In the genomic region with DNA sequence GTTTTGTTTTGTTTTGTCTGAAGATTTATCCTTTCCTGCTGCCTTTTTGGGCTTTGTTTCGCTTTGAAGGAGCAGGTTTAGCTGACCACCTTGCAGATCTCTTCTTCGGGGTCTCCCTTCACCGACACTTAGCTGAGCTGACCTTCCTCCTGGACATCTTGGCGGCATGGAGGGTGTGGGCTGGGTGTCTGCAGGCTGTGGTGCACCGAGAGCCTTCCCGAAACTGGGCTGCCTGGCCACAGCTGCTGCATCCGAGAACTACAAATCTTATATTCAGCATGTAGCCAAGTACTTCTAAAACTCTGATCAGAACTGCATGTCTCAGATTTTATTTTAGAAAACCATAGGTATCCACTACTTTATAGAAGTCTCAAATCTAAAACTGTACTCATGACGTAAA, we compare ENCODE assay signal across 22 cellular contexts.
A peak's percentile ranks its signal among the peaks of the same experiment; 100 is the strongest.
DNase-seq lines count a peak whose midpoint lies in the region; ATAC-seq and TF ChIP-seq lines count a peak whose summit lies in the region.
"Had no signal": no experiment of that assay in that cellular context is flagged by ENCODE, and none has a peak within 500 bp of the region (broad histone marks: within the 10 kb centered on the region; RNA-seq: fewer than 3 reads in every experiment).

No MANE protein-coding gene starts in this region.

- TF ChIP-seq EP300 in SK-N-SH (IDR thresholded peaks at IDR 0.05; ENCODE audit: borderline replicate concordance in 1 of 2, low read depth in 1 of 2, low read length in 1 of 2) (no peak), esophagus muscularis mucosa (IDR thresholded peaks at IDR 0.05) (no peak)

- DNase-seq in SK-N-SH (no peak), fibroblast of pulmonary artery (ENCODE audit: low read depth) (no peak), osteocyte (ENCODE audit: extremely low spot score, unreplicated experiment) (no peak), vagina (ENCODE audit: extremely low spot score in 2 of 2) (no peak), medulla oblongata (ENCODE audit: extremely low spot score) (no peak), esophagus muscularis mucosa (ENCODE audit: extremely low spot score) (no peak)
- no peak for DNase-seq in activated CD8-positive, alpha-beta T cell treated with anti-CD3 and anti-CD28 coated beads for 36 hours
- DNase-seq: adrenal gland; C1 segment of cervical spinal cord; DMS 273 treated with DMSO at 0.1 percent for 48 hours; effector CD8-positive, alpha-beta T cell; kidney; NCI-H146; PC-9; stimulated activated CD4-positive, alpha-beta T cell treated with anti-CD3 and anti-CD28 coated beads, Interleukin-1b, Interleukin-23, amount 100 ng/mL, for 48 hours; stimulated activated naive CD8-positive, alpha-beta T cell treated with anti-CD3 and anti-CD28 coated beads, Interleukin-15, Interleukin-2, amounts not matched to agents 100 U/mL and 50 U/mL, for 24 hours had no signal

- peaks cover 4% of the 10 kb centered on the region for H3K36me3 Mint-ChIP-seq in osteocyte (ENCODE audit: unreplicated experiment)
- peaks cover 2% of the 10 kb centered on the region for H3K36me3 Mint-ChIP-seq in activated CD8-positive, alpha-beta T cell treated with anti-CD3 and anti-CD28 coated beads for 36 hours (ENCODE audit: low read depth)

- H3F3A ChIP-seq in SK-N-SH (replicated peaks; ENCODE audit: insufficient read depth) = peaks cover 40% of the 10 kb centered on the region

- CTCF ChIA-PET in SK-N-SH (lab: Yijun Ruan, JAX) = no interaction called here
- CTCF ChIA-PET in activated CD8-positive, alpha-beta T cell treated with anti-CD3 and anti-CD28 coated beads for 36 hours (lab: Charles Lee) = no interaction called here

- peaks cover 7% of the 10 kb centered on the region for H3K9me3 Mint-ChIP-seq in osteocyte (ENCODE audit: unreplicated experiment)
- H3K9me3 Mint-ChIP-seq in activated CD8-positive, alpha-beta T cell treated with anti-CD3 and anti-CD28 coated beads for 36 hours = peaks cover 3% of the 10 kb centered on the region

- no peak for TF ChIP-seq CTCF in SK-N-SH (IDR thresholded peaks at IDR 0.05)
- no peak for TF ChIP-seq CTCF in fibroblast of pulmonary artery (IDR thresholded peaks at IDR 0.05; ENCODE audit: low read length, missing control alignments)
- TF ChIP-seq CTCF in osteocyte (IDR thresholded peaks at IDR 0.05) = no peak
- no peak for TF ChIP-seq CTCF in vagina (IDR thresholded peaks at IDR 0.05)
- TF ChIP-seq CTCF in activated CD8-positive, alpha-beta T cell treated with anti-CD3 and anti-CD28 coated beads for 36 hours (IDR thresholded peaks at IDR 0.05) = no peak
- no peak for TF ChIP-seq CTCF in esophagus muscularis mucosa (IDR thresholded peaks at IDR 0.05)

- H3K27ac ChIP-seq in SK-N-SH (ENCODE audit: low read depth in 2 of 2, low read length in 1 of 2) (peak overlapping the region in 1 of 2 experiments; percentile 79; a peak in 3 of 4 replicates), vagina (peak overlapping the region; percentile 39), esophagus muscularis mucosa (replicated peaks in 1 of 4) (no peak overlapping the region)
- H3K27ac ChIP-seq: 22Rv1, hepatocyte, PC-9, SK-N-MC had no signal

- H3K9me3 ChIP-seq in SK-N-SH (no peaks in the 10 kb centered on the region), vagina (no peaks in the 10 kb centered on the region), esophagus muscularis mucosa (no peaks in the 10 kb centered on the region)
- H3K9me3 ChIP-seq: adrenal gland had no signal

- no peaks in the 10 kb centered on the region for H3K27me3 Mint-ChIP-seq in osteocyte (ENCODE audit: unreplicated experiment)
- H3K27me3 Mint-ChIP-seq in activated CD8-positive, alpha-beta T cell treated with anti-CD3 and anti-CD28 coated beads for 36 hours = no peaks in the 10 kb centered on the region

- H3K9ac ChIP-seq in SK-N-SH = no peak overlapping the region

- no peak for TF ChIP-seq RAD21 in SK-N-SH (IDR thresholded peaks at IDR 0.05; ENCODE audit: low read length)

- H3K4me3 ChIP-seq in SK-N-SH (ENCODE audit: low read depth in 2 of 2, low read length in 1 of 2) (no peak overlapping the region), fibroblast of pulmonary artery (replicated peaks; ENCODE audit: low read depth, low read length) (peak overlapping the region; percentile 5), vagina (no peak overlapping the region), esophagus muscularis mucosa (peak overlapping the region in 1 of 4 donors; percentile 11)
- H3K4me3 ChIP-seq: adrenal gland, GM12878, hepatocyte, PC-9, SK-N-MC had no signal

- peaks cover 99% of the 10 kb centered on the region for H3K79me2 ChIP-seq in SK-N-SH (ENCODE audit: insufficient read depth)

- TF ChIP-seq POLR2A in vagina (IDR thresholded peaks at IDR 0.05) (no peak), esophagus muscularis mucosa (IDR thresholded peaks at IDR 0.05; ENCODE audit: low read depth) (no peak)

- H3K4me1 Mint-ChIP-seq in osteocyte (ENCODE audit: unreplicated experiment) = peaks cover 40% of the 10 kb centered on the region
- H3K4me1 Mint-ChIP-seq in activated CD8-positive, alpha-beta T cell treated with anti-CD3 and anti-CD28 coated beads for 36 hours (ENCODE audit: low read depth) = no peaks in the 10 kb centered on the region
- H3K4me1 Mint-ChIP-seq: central memory CD8-positive, alpha-beta T cell had no signal

- H3K4me1 ChIP-seq in SK-N-SH (ENCODE audit: control insufficient read depth in 1 of 2, insufficient read depth in 2 of 2, low read depth in 1 of 2, low read length in 1 of 2) (peaks cover 2 to 32% of the 10 kb centered on the region in 2 experiments), vagina (peaks cover 58% of the 10 kb centered on the region), esophagus muscularis mucosa (peaks cover 19 to 56% (median 29%) of the 10 kb centered on the region in 4 donors)

- H3K27me3 ChIP-seq in SK-N-SH (ENCODE audit: insufficient read depth) (no peaks in the 10 kb centered on the region), vagina (no peaks in the 10 kb centered on the region), esophagus muscularis mucosa (no peaks in the 10 kb centered on the region)
- H3K27me3 ChIP-seq: adrenal gland, hepatocyte had no signal

- POLR2A ChIA-PET in SK-N-SH (lab: Yijun Ruan, JAX) = no interaction called here
- POLR2A ChIA-PET in activated CD8-positive, alpha-beta T cell treated with anti-CD3 and anti-CD28 coated beads for 36 hours (lab: Charles Lee) = no interaction called here

- WGBS in SK-N-SH (ENCODE audit: low lambda C conversion rate) = 97% methylated on average over 8 of the region's 8 CpGs
- WGBS in esophagus muscularis mucosa = 81% methylated on average over 8 of the region's 8 CpGs

- H3K36me3 ChIP-seq in SK-N-SH (replicated peaks in 1 of 2; ENCODE audit: control insufficient read depth in 1 of 2, insufficient read depth in 2 of 2, low read length in 1 of 2) (peaks cover 0 to 23% of the 10 kb centered on the region in 2 experiments), vagina (no peaks in the 10 kb centered on the region), esophagus muscularis mucosa (no peaks in the 10 kb centered on the region)
- H3K36me3 ChIP-seq: adrenal gland had no signal

- H3K27ac Mint-ChIP-seq in osteocyte (ENCODE audit: unreplicated experiment) = peak overlapping the region; percentile 45
- no peak overlapping the region for H3K27ac Mint-ChIP-seq in activated CD8-positive, alpha-beta T cell treated with anti-CD3 and anti-CD28 coated beads for 36 hours

- intact Hi-C loops in vagina (cut with DNase I) (no loop called here), esophagus muscularis mucosa (cut with DNase I) (no loop called here)
- intact Hi-C loops in activated CD8-positive, alpha-beta T cell treated with anti-CD3 and anti-CD28 coated beads for 36 hours (cut with micrococcal nuclease) = no loop called here

- 0 out of 2 replicates have a peak overlapping the region, but pooled peaks have one; percentile 9 for H3K4me2 ChIP-seq in SK-N-SH
- H3K4me2 ChIP-seq: hepatocyte, PC-9 had no signal

- no peak overlapping the region for H2AFZ ChIP-seq in SK-N-SH (ENCODE audit: low read depth)
- H2AFZ ChIP-seq: hepatocyte, PC-9 had no signal

- H3K9me2 ChIP-seq in SK-N-SH = no peaks in the 10 kb centered on the region

- no peak overlapping the region for H3K4me3 Mint-ChIP-seq in osteocyte (ENCODE audit: unreplicated experiment)
- H3K4me3 Mint-ChIP-seq in activated CD8-positive, alpha-beta T cell treated with anti-CD3 and anti-CD28 coated beads for 36 hours = no peak overlapping the region
- H3K4me3 Mint-ChIP-seq: central memory CD8-positive, alpha-beta T cell had no signal

- no peaks in the 10 kb centered on the region for H4K20me1 ChIP-seq in SK-N-SH (ENCODE audit: insufficient read depth)

- no peak for ATAC-seq in SK-N-SH treated with all-trans-retinoic acid at 6 μM for 48 hours
- ATAC-seq in activated CD8-positive, alpha-beta T cell treated with anti-CD3 and anti-CD28 coated beads for 36 hours = no peak
- ATAC-seq: GM12878; stimulated activated naive CD8-positive, alpha-beta T cell treated with anti-CD3 and anti-CD28 coated beads, Interleukin-15, Interleukin-2, amounts not matched to agents 100 U/mL and 50 U/mL, for 24 hours had no signal

TF ChIP-seq in SK-N-SH, 30 proteins besides CTCF, POLR2A, EP300 and RAD21 (continues in another document):
- TF ChIP-seq NFIC (IDR thresholded peaks at IDR 0.05; ENCODE audit: borderline replicate concordance) = no peak
- TF ChIP-seq, protein P1, sequence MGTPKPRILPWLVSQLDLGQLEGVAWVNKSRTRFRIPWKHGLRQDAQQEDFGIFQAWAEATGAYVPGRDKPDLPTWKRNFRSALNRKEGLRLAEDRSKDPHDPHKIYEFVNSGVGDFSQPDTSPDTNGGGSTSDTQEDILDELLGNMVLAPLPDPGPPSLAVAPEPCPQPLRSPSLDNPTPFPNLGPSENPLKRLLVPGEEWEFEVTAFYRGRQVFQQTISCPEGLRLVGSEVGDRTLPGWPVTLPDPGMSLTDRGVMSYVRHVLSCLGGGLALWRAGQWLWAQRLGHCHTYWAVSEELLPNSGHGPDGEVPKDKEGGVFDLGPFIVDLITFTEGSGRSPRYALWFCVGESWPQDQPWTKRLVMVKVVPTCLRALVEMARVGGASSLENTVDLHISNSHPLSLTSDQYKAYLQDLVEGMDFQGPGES (IDR thresholded peaks at IDR 0.05; ENCODE audit: low read depth, low read length) = no peak
- TF ChIP-seq TEAD4 (IDR thresholded peaks at IDR 0.05; ENCODE audit: borderline replicate concordance, insufficient read depth) = no peak

TF ChIP-seq in SK-N-SH treated with all-trans-retinoic acid at 6 μM for 48 hours, 23 proteins besides CTCF, POLR2A, EP300 and RAD21 (continues in another document):
- TF ChIP-seq ZNF70 (CRISPR knock-in tag; IDR thresholded peaks at IDR 0.05) (no peak), ESRRG (CRISPR knock-in tag; IDR thresholded peaks at IDR 0.05) (no peak), ZC3H10 (CRISPR knock-in tag; IDR thresholded peaks at IDR 0.05) (no peak)
